10 cellular contexts compared by ENCODE assay signal in the genomic region with DNA sequence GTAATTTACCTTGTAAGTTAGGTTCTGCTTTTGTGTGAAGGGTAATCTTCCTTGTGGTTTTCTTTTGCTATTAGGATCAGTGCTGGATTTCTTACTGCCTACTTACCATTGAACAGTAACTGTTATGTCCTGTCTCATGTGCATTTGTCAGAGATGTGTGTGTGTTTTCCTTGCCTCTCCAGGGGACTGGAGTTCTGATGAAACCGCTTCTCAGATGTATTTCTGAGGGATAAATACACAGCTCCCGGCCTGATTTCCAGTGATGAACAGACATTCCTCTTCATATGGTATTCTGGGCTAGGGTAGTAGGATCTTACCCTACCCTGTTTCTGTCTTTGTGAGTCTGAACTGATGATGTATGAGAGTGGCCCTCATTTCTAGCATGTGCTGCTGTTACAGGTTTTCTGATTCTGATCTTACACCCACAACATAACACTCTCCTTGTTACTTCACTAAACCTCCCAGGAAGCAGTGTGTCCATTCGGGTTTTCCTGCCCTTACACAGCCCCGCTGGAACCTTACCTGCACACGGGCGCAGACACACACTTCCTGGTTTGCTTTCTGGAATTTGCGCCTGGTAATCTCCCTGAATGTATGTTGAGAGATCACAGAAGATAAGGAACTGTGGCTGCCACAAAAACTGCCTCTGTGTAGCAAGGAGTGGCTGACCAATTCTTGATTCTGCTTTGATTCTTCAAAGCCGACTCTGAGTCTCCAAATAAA. TPM values are rescaled to one million over a fixed set of nuclear protein-coding genes. Genes with fewer than 3 reads are reported as not detected.
DNase-seq lines count a peak whose midpoint lies in the region; ATAC-seq and TF ChIP-seq lines count a peak whose summit lies in the region.
"Had no signal": no experiment of that assay in that cellular context is flagged by ENCODE, and none has a peak within 500 bp of the region (broad histone marks: within the 10 kb centered on the region; RNA-seq: fewer than 3 reads in every experiment).

No MANE protein-coding gene starts in this region.

- no peaks in the 10 kb centered on the region for H3K27me3 ChIP-seq in CD8-positive, alpha-beta memory T cell (ENCODE audit: insufficient read depth, low read length, poor library complexity, severe bottlenecking)
- H3K27me3 ChIP-seq in upper lobe of left lung, result no peaks in the 10 kb centered on the region

- peaks cover 3 to 18% (median 14%) of the 10 kb centered on the region in 5 donors for H3K9me3 Mint-ChIP-seq in CD8-positive, alpha-beta memory T cell
- H3K9me3 Mint-ChIP-seq in naive B cell, result peaks cover 0 to 26% (median 13%) of the 10 kb centered on the region in 7 donors

- H3K36me3 Mint-ChIP-seq in CD8-positive, alpha-beta memory T cell, result peaks cover 20 to 59% (median 26%) of the 10 kb centered on the region in 3 donors
- H3K36me3 Mint-ChIP-seq in naive B cell, result peaks cover 16 to 22% of the 10 kb centered on the region in 2 donors

- no peak overlapping the region for H3K27ac ChIP-seq in CD8-positive, alpha-beta memory T cell (ENCODE audit: low read depth, low read length)
- peak overlapping the region in 1 of 4 donors; percentile 34 for H3K27ac ChIP-seq in upper lobe of left lung

- TF ChIP-seq CTCF in LNCaP clone FGC (IDR thresholded peaks at IDR 0.05; ENCODE audit: control insufficient read depth, extremely low read depth, insufficient read depth) (peak; percentile 1; the same call in 1 of the 2 replicates), cardiac fibroblast (IDR thresholded peaks at IDR 0.05; ENCODE audit: low read depth, low read length) (no peak), upper lobe of left lung (IDR thresholded peaks at IDR 0.05) (no peak)

- H3K4me3 Mint-ChIP-seq in CD8-positive, alpha-beta memory T cell, result no peak overlapping the region
- no peak overlapping the region for H3K4me3 Mint-ChIP-seq in naive B cell

- no peak for DNase-seq in CD8-positive, alpha-beta memory T cell
- peak; percentile 52 for DNase-seq in LNCaP clone FGC (ENCODE audit: low read depth)
- peak; percentile 24 to 59 for DNase-seq in cardiac fibroblast (ENCODE audit: low read depth in 2 of 2)
- DNase-seq in naive B cell, result no peak
- DNase-seq in NCI-H1417 (lab: John Stamatoyannopoulos, UW), result no peak
- no peak for DNase-seq in stimulated activated CD4-positive, alpha-beta T cell treated with anti-CD3 and anti-CD28 coated beads, Interleukin-4, amount 100 ng/mL, for 4 hours
- DNase-seq in upper lobe of left lung, result no peak
- no peak for DNase-seq in NCI-H1092 (lab: John Stamatoyannopoulos, UW)
- DNase-seq: activated CD8-positive, alpha-beta memory T cell treated with anti-CD3 and anti-CD28 coated beads for 24 hours; right cardiac atrium had no signal

- H3K4me1 ChIP-seq in CD8-positive, alpha-beta memory T cell (ENCODE audit: insufficient read depth, low read length), result no peaks in the 10 kb centered on the region
- H3K4me1 ChIP-seq in upper lobe of left lung, result peaks cover 5 to 18% (median 7%) of the 10 kb centered on the region in 4 donors

- H3K27ac Mint-ChIP-seq in CD8-positive, alpha-beta memory T cell, result peak overlapping the region in 6 of 8 donors; percentile 4 to 88 (median 28)
- H3K27ac Mint-ChIP-seq in naive B cell, result peak overlapping the region in 4 of 6 donors; percentile 7 to 61 (median 34)

- POLR2A ChIA-PET in CD8-positive, alpha-beta memory T cell (lab: Charles Lee), result no interaction called here

- H3K36me3 ChIP-seq in CD8-positive, alpha-beta memory T cell (ENCODE audit: insufficient read depth, low read length), result peaks cover 15% of the 10 kb centered on the region
- H3K36me3 ChIP-seq in upper lobe of left lung, result peaks cover 0 to 4% (median 1%) of the 10 kb centered on the region in 4 donors

- H3K9me3 ChIP-seq in CD8-positive, alpha-beta memory T cell (ENCODE audit: low read length), result peaks cover 12% of the 10 kb centered on the region
- H3K9me3 ChIP-seq in upper lobe of left lung, result peaks cover 0 to 13% (median 6%) of the 10 kb centered on the region in 4 donors

- H3K27me3 Mint-ChIP-seq in CD8-positive, alpha-beta memory T cell, result no peaks in the 10 kb centered on the region
- no peaks in the 10 kb centered on the region for H3K27me3 Mint-ChIP-seq in naive B cell

- no peak for ATAC-seq in naive B cell (ENCODE audit: low read depth in 2 of 2)
- ATAC-seq in upper lobe of left lung (ENCODE audit: low FRiP score in 2 of 2), result no peak

- H3K4me3 ChIP-seq in CD8-positive, alpha-beta memory T cell (ENCODE audit: low read length), result no peak overlapping the region
- H3K4me3 ChIP-seq in LNCaP clone FGC (ENCODE audit: low read depth, low read length), result peak overlapping the region; percentile 1
- H3K4me3 ChIP-seq in cardiac fibroblast (replicated peaks in 1 of 2; ENCODE audit: low read depth in 2 of 2, low read length in 2 of 2), result no peak overlapping the region
- H3K4me3 ChIP-seq in upper lobe of left lung, result no peak overlapping the region

- WGBS in upper lobe of left lung, 2 donors, result 59 to 67% methylated on average over 8 of the region's 8 CpGs

- peaks cover 47 to 72% (median 62%) of the 10 kb centered on the region in 3 donors for H3K4me1 Mint-ChIP-seq in CD8-positive, alpha-beta memory T cell
- H3K4me1 Mint-ChIP-seq in naive B cell, result peaks cover 44 to 51% (median 47%) of the 10 kb centered on the region in 3 donors

- no peak for TF ChIP-seq EP300 in upper lobe of left lung (IDR thresholded peaks at IDR 0.05)

- TF ChIP-seq POLR2A in upper lobe of left lung (IDR thresholded peaks at IDR 0.05), result no peak

- CTCF ChIA-PET in CD8-positive, alpha-beta memory T cell (lab: Charles Lee), result no interaction called here

RNA-seq across cellular contexts. Expression of a gene that starts 14.7 kb away (rescaled TPM):
- total RNA-seq in CD8-positive, alpha-beta memory T cell, result 10 to 100 TPM; 81.2 to 85.4 TPM
- polyA plus RNA-seq in CD8-positive, alpha-beta memory T cell, result 38.0 TPM
- 10 to 100 TPM; 37.4 to 47.7 (median 41.8) TPM for polyA plus RNA-seq in naive B cell (ENCODE audit: low read depth in 6 of 6)
- 10 to 100 TPM; 24.7 to 82.2 (median 60.1) TPM for total RNA-seq in upper lobe of left lung

RNA-seq across cellular contexts. Expression of a gene that starts 42.2 kb away (rescaled TPM):
- total RNA-seq in CD8-positive, alpha-beta memory T cell, result 10 to 100 TPM; 49.0 to 50.5 TPM
- 38.7 TPM for polyA plus RNA-seq in CD8-positive, alpha-beta memory T cell
- 10 to 100 TPM; 17.6 to 30.6 (median 27.5) TPM for polyA plus RNA-seq in naive B cell (ENCODE audit: low read depth in 6 of 6)
- 10 to 100 TPM in 5 of 6 donors, 1 to 10 TPM in 1; 9.4 to 19.5 (median 17.4) TPM for total RNA-seq in upper lobe of left lung

RNA-seq across cellular contexts. Expression of a gene that starts 42.3 kb away (rescaled TPM):
- 1 to 10 TPM; 7.3 to 7.4 TPM for total RNA-seq in CD8-positive, alpha-beta memory T cell
- 7.4 TPM for polyA plus RNA-seq in CD8-positive, alpha-beta memory T cell
- polyA plus RNA-seq in naive B cell (ENCODE audit: low read depth in 6 of 6), result 1 to 10 TPM in 5 of 6 donors, not detected in 1; 1.5 to 5.4 (median 3.0) TPM
- 1 to 10 TPM; 1.2 to 9.0 (median 2.6) TPM for total RNA-seq in upper lobe of left lung

Comparison
In these comparisons a context has a peak if more than half of its experiments do, and no peak if none do; other contexts are left out.
1. DNase-seq: peak in LNCaP clone FGC (single experiment) and cardiac fibroblast (2 of 2); none in CD8-positive, alpha-beta memory T cell (0 of 5), naive B cell (single experiment), NCI-H1417 (0 of 3), stimulated activated CD4-positive, alpha-beta T cell treated with anti-CD3 and anti-CD28 coated beads, Interleukin-4, amount 100 ng/mL, for 4 hours (0 of 2), upper lobe of left lung (0 of 2) and NCI-H1092 (single experiment).